In genomic region chr11:2550606-2550970, GRCh38 we compare ENCODE assay signal across 16 cellular contexts.
"Had no signal": no experiment of that assay in that cellular context is flagged by ENCODE, and none has a peak within 500 bp of the region (broad histone marks: within the 10 kb centered on the region; RNA-seq: fewer than 3 reads in every experiment).

No MANE protein-coding gene starts in this region.

- H3K27ac Mint-ChIP-seq: activated T-cell treated with anti-CD3 and anti-CD28 coated beads, Interleukin-2, amount 50 U/mL, for 72 hours; mesothelial cell of epicardium; stimulated activated effector memory CD8-positive, alpha-beta T cell treated with anti-CD3 and anti-CD28 coated beads, Interleukin-12 subunit alpha, Interleukin-12 subunit beta, amount 100 ng/mL, for 72 hours; T-helper 17 cell had no signal

- H3K27me3 ChIP-seq: ascending aorta had no signal

- H3K36me3 Mint-ChIP-seq: mesothelial cell of epicardium; stimulated activated effector memory CD8-positive, alpha-beta T cell treated with anti-CD3 and anti-CD28 coated beads, Interleukin-12 subunit alpha, Interleukin-12 subunit beta, amount 100 ng/mL, for 72 hours had no signal

- H3K4me1 ChIP-seq: ascending aorta, gastrocnemius medialis, prostate gland had no signal

- H3K27ac ChIP-seq: ascending aorta, gastrocnemius medialis, prostate gland, thoracic aorta, WERI-Rb-1 had no signal

- H3K9me3 Mint-ChIP-seq: activated T-cell treated with anti-CD3 and anti-CD28 coated beads, Interleukin-2, amount 50 U/mL, for 72 hours; stimulated activated effector memory CD8-positive, alpha-beta T cell treated with anti-CD3 and anti-CD28 coated beads, Interleukin-12 subunit alpha, Interleukin-12 subunit beta, amount 100 ng/mL, for 72 hours had no signal

- H3K27me3 Mint-ChIP-seq: T-helper 17 cell had no signal

- ATAC-seq: activated T-cell treated with anti-CD3 and anti-CD28 coated beads, Interleukin-2, amount 50 U/mL, for 72 hours; esophagus mucosa; gastrocnemius medialis; stimulated activated effector memory CD8-positive, alpha-beta T cell treated with anti-CD3 and anti-CD28 coated beads, Interleukin-12 subunit alpha, Interleukin-12 subunit beta, amount 100 ng/mL, for 72 hours; T-helper 17 cell had no signal

- H3K4me3 Mint-ChIP-seq: activated T-cell treated with anti-CD3 and anti-CD28 coated beads, Interleukin-2, amount 50 U/mL, for 72 hours; mesothelial cell of epicardium; neural crest cell; stimulated activated effector memory CD8-positive, alpha-beta T cell treated with anti-CD3 and anti-CD28 coated beads, Interleukin-12 subunit alpha, Interleukin-12 subunit beta, amount 100 ng/mL, for 72 hours; T-helper 17 cell had no signal

- H3K4me3 ChIP-seq: ascending aorta, gastrocnemius medialis, prostate gland, smooth muscle cell, thoracic aorta had no signal

- DNase-seq: activated CD4-positive, alpha-beta T cell treated with anti-CD3 and anti-CD28 coated beads, Interleukin-2, amount 50 U/mL, for 4 hours; activated T-cell treated with anti-CD3 and anti-CD28 coated beads, Interleukin-2, amount 50 U/mL, for 72 hours; cortex of kidney; effector CD4-positive, alpha-beta T cell; gastrocnemius medialis; stimulated activated CD4-positive, alpha-beta T cell treated with anti-CD3 and anti-CD28 coated beads, Interleukin-4, amount 100 ng/mL, for 24 hours; WERI-Rb-1 had no signal

- H3K9me3 ChIP-seq: ascending aorta, gastrocnemius medialis, prostate gland, thoracic aorta had no signal

- H3K4me1 Mint-ChIP-seq: stimulated activated effector memory CD8-positive, alpha-beta T cell treated with anti-CD3 and anti-CD28 coated beads, Interleukin-12 subunit alpha, Interleukin-12 subunit beta, amount 100 ng/mL, for 72 hours had no signal

- H3K4me2 ChIP-seq: smooth muscle cell had no signal
